9 cellular contexts compared by ENCODE assay signal in genomic region chr3:159586587-159587202, GRCh38.
DNase-seq lines count a peak whose midpoint lies in the region; ATAC-seq and TF ChIP-seq lines count a peak whose summit lies in the region.
"Had no signal": no experiment of that assay in that cellular context is flagged by ENCODE, and none has a peak within 500 bp of the region (broad histone marks: within the 10 kb centered on the region; RNA-seq: fewer than 3 reads in every experiment).

No MANE protein-coding gene starts in this region.

- TF ChIP-seq EP300 in ovary (IDR thresholded peaks at IDR 0.05) = no peak

- intact Hi-C loops in Right ventricle myocardium inferior (cut with DNase I) = loop anchor here (10.0 kb wide), 1 partner anchor 322 kb away; no protein-coding TSS in a partner anchor
- intact Hi-C loops in head of caudate nucleus (cut with DNase I) = loop anchor here (10.0 kb wide), 1 partner anchor 322 kb away; no protein-coding TSS in a partner anchor
- intact Hi-C loops in ovary (cut with DNase I) = no loop called here

- peak; percentile 78 for TF ChIP-seq CTCF in cardiac muscle cell (IDR thresholded peaks at IDR 0.05; ENCODE audit: low read depth, low read length)
- TF ChIP-seq CTCF in ovary (IDR thresholded peaks at IDR 0.05) = no peak

- H3K4me1 ChIP-seq in cardiac muscle cell (ENCODE audit: low read depth) (no peaks in the 10 kb centered on the region), ovary (ENCODE audit: insufficient read depth) (no peaks in the 10 kb centered on the region)

- H3K4me3 ChIP-seq in cardiac muscle cell (no peak overlapping the region), ovary (no peak overlapping the region)

- no peaks in the 10 kb centered on the region for H3K27me3 ChIP-seq in cardiac muscle cell
- no peaks in the 10 kb centered on the region for H3K27me3 ChIP-seq in ovary

- H3K9me3 ChIP-seq in cardiac muscle cell (ENCODE audit: low read depth) = no peaks in the 10 kb centered on the region
- H3K9me3 ChIP-seq in ovary = no peaks in the 10 kb centered on the region

- DNase-seq in cardiac muscle cell (ENCODE audit: low read depth in 1 of 2, low spot score in 1 of 2) (peak; percentile 52 to 67), Right ventricle myocardium inferior (ENCODE audit: missing footprints) (no peak), RKO (ENCODE audit: low spot score) (peak; percentile 54), head of caudate nucleus (peak in 35 of 42 donors; percentile 3 to 61 (median 28)), ovary (no peak)

- no peak for ATAC-seq in Right ventricle myocardium inferior
- no peak for ATAC-seq in GM19324 (IDR thresholded peaks at IDR 0.05; ENCODE audit: low FRiP score, unreplicated experiment)
- no peak for ATAC-seq in GM18907 (IDR thresholded peaks at IDR 0.05; ENCODE audit: unreplicated experiment)
- ATAC-seq in GM21786 (IDR thresholded peaks at IDR 0.05; ENCODE audit: unreplicated experiment) = no peak

- no peak for TF ChIP-seq POLR2A in ovary (IDR thresholded peaks at IDR 0.05)

- H3K36me3 ChIP-seq in cardiac muscle cell (no peaks in the 10 kb centered on the region), ovary (no peaks in the 10 kb centered on the region)

- H3K27ac ChIP-seq in cardiac muscle cell = no peak overlapping the region
- no peak overlapping the region for H3K27ac ChIP-seq in ovary
- H3K27ac ChIP-seq: epithelial cell of prostate had no signal

- WGBS in ovary, 3 donors = 19 to 23% (median 23%) methylated on average over 5 of the region's 5 CpGs

Comparison
In these comparisons a context has a peak if more than half of its experiments do, and no peak if none do; other contexts are left out.
1. DNase-seq: peak in cardiac muscle cell (2 of 2), RKO (single experiment) and head of caudate nucleus (35 of 42); none in Right ventricle myocardium inferior (single experiment) and ovary (0 of 5).
2. intact Hi-C loops: an anchor here in Right ventricle myocardium inferior (10.0 kb wide) and head of caudate nucleus (10.0 kb wide); none called in ovary.